In the genomic region with DNA sequence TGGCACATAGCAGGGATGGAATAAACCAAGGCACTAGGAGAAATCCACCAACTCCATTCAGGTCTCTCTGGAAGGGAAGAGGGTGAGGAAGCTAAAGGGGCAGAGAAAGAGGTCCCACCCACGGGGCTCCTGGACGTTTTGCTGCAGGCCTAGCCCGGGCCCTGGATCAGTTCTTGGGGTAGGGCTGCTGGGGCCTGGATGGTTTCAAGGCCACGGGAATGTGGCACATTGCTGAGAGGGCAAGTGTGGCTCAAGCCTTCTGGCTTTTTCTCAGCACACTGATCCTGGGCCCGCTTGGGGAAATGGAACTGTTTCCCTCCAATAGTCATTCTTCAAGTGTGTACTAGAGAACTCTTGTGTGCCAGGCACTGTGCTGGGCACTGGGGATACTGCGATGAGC, we compare ENCODE assay signal across 2 cellular contexts.
TF ChIP-seq lines count a peak whose summit lies in the region.

No MANE protein-coding gene starts in this region.

TF ChIP-seq in SK-N-SH treated with all-trans-retinoic acid at 6 μM for 48 hours, 23 proteins besides CTCF, POLR2A, EP300 and RAD21 (continued from another document):
- TF ChIP-seq, protein P1, sequence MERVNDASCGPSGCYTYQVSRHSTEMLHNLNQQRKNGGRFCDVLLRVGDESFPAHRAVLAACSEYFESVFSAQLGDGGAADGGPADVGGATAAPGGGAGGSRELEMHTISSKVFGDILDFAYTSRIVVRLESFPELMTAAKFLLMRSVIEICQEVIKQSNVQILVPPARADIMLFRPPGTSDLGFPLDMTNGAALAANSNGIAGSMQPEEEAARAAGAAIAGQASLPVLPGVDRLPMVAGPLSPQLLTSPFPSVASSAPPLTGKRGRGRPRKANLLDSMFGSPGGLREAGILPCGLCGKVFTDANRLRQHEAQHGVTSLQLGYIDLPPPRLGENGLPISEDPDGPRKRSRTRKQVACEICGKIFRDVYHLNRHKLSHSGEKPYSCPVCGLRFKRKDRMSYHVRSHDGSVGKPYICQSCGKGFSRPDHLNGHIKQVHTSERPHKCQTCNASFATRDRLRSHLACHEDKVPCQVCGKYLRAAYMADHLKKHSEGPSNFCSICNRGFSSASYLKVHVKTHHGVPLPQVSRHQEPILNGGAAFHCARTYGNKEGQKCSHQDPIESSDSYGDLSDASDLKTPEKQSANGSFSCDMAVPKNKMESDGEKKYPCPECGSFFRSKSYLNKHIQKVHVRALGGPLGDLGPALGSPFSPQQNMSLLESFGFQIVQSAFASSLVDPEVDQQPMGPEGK (CRISPR knock-in tag; IDR thresholded peaks at IDR 0.05; ENCODE audit: borderline replicate concordance), result no peak
- TF ChIP-seq, protein P2, sequence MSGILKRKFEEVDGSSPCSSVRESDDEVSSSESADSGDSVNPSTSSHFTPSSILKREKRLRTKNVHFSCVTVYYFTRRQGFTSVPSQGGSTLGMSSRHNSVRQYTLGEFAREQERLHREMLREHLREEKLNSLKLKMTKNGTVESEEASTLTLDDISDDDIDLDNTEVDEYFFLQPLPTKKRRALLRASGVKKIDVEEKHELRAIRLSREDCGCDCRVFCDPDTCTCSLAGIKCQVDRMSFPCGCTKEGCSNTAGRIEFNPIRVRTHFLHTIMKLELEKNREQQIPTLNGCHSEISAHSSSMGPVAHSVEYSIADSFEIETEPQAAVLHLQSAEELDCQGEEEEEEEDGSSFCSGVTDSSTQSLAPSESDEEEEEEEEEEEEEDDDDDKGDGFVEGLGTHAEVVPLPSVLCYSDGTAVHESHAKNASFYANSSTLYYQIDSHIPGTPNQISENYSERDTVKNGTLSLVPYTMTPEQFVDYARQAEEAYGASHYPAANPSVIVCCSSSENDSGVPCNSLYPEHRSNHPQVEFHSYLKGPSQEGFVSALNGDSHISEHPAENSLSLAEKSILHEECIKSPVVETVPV (CRISPR knock-in tag; IDR thresholded peaks at IDR 0.05), result no peak
- TF ChIP-seq CSDC2 (CRISPR knock-in tag; IDR thresholded peaks at IDR 0.05), result no peak
- TF ChIP-seq, protein P3, sequence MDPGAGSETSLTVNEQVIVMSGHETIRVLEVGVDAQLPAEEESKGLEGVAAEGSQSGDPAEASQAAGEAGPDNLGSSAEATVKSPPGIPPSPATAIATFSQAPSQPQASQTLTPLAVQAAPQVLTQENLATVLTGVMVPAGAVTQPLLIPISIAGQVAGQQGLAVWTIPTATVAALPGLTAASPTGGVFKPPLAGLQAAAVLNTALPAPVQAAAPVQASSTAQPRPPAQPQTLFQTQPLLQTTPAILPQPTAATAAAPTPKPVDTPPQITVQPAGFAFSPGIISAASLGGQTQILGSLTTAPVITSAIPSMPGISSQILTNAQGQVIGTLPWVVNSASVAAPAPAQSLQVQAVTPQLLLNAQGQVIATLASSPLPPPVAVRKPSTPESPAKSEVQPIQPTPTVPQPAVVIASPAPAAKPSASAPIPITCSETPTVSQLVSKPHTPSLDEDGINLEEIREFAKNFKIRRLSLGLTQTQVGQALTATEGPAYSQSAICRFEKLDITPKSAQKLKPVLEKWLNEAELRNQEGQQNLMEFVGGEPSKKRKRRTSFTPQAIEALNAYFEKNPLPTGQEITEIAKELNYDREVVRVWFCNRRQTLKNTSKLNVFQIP (CRISPR knock-in tag; IDR thresholded peaks at IDR 0.05; ENCODE audit: borderline replicate concordance, low read depth), result no peak
- TF ChIP-seq ZFP30 (CRISPR knock-in tag; IDR thresholded peaks at IDR 0.05), result no peak
- TF ChIP-seq TCF4 (CRISPR knock-in tag; IDR thresholded peaks at IDR 0.05; ENCODE audit: borderline replicate concordance), result no peak
- no peak for TF ChIP-seq ZFP3 (CRISPR knock-in tag; IDR thresholded peaks at IDR 0.05)
- no peak for TF ChIP-seq ESRRG (CRISPR knock-in tag; IDR thresholded peaks at IDR 0.05)
- TF ChIP-seq ZNF565 (CRISPR knock-in tag; conservative IDR thresholded peaks at IDR 0.05; ENCODE audit: low read depth), result no peak
- no peak for TF ChIP-seq GLIS3 (CRISPR knock-in tag; IDR thresholded peaks at IDR 0.05)
- no peak for TF ChIP-seq PPARA (CRISPR knock-in tag; IDR thresholded peaks at IDR 0.05; ENCODE audit: borderline replicate concordance)
- no peak for TF ChIP-seq OSR1 (CRISPR knock-in tag; IDR thresholded peaks at IDR 0.05)

TF ChIP-seq in SK-N-SH, 30 proteins besides CTCF, POLR2A, EP300 and RAD21 (continued from another document):
- TF ChIP-seq, protein P4, sequence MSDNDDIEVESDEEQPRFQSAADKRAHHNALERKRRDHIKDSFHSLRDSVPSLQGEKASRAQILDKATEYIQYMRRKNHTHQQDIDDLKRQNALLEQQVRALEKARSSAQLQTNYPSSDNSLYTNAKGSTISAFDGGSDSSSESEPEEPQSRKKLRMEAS (IDR thresholded peaks at IDR 0.05; ENCODE audit: low read depth), result no peak
- TF ChIP-seq GATA2 (CRISPR knock-in tag; IDR thresholded peaks at IDR 0.05) (no peak), FOXM1 (IDR thresholded peaks at IDR 0.05; ENCODE audit: low read depth) (no peak), NRF1 (IDR thresholded peaks at IDR 0.05; ENCODE audit: low read depth, low read length) (no peak), ELF1 (IDR thresholded peaks at IDR 0.05) (no peak), SIN3A (IDR thresholded peaks at IDR 0.05; ENCODE audit: borderline replicate concordance, low read depth, low read length) (no peak), TEAD4 (IDR thresholded peaks at IDR 0.05; ENCODE audit: borderline replicate concordance, insufficient read depth) (no peak), SMC3 (IDR thresholded peaks at IDR 0.05; ENCODE audit: low read depth, low read length) (no peak), TAF1 (IDR thresholded peaks at IDR 0.05; ENCODE audit: borderline replicate concordance, low read depth, low read length) (no peak), MEF2A (IDR thresholded peaks at IDR 0.05; ENCODE audit: borderline replicate concordance, low read depth) (no peak), RCOR1 (IDR thresholded peaks at IDR 0.05; ENCODE audit: low read length) (no peak), FOSL2 (IDR thresholded peaks at IDR 0.05; ENCODE audit: borderline replicate concordance, low read depth) (no peak), GABPA (IDR thresholded peaks at IDR 0.05; ENCODE audit: low read depth) (no peak), EZH2phosphoT487 (IDR thresholded peaks at IDR 0.05; ENCODE audit: borderline replicate concordance, low read depth) (no peak)
- TF ChIP-seq, protein P5, sequence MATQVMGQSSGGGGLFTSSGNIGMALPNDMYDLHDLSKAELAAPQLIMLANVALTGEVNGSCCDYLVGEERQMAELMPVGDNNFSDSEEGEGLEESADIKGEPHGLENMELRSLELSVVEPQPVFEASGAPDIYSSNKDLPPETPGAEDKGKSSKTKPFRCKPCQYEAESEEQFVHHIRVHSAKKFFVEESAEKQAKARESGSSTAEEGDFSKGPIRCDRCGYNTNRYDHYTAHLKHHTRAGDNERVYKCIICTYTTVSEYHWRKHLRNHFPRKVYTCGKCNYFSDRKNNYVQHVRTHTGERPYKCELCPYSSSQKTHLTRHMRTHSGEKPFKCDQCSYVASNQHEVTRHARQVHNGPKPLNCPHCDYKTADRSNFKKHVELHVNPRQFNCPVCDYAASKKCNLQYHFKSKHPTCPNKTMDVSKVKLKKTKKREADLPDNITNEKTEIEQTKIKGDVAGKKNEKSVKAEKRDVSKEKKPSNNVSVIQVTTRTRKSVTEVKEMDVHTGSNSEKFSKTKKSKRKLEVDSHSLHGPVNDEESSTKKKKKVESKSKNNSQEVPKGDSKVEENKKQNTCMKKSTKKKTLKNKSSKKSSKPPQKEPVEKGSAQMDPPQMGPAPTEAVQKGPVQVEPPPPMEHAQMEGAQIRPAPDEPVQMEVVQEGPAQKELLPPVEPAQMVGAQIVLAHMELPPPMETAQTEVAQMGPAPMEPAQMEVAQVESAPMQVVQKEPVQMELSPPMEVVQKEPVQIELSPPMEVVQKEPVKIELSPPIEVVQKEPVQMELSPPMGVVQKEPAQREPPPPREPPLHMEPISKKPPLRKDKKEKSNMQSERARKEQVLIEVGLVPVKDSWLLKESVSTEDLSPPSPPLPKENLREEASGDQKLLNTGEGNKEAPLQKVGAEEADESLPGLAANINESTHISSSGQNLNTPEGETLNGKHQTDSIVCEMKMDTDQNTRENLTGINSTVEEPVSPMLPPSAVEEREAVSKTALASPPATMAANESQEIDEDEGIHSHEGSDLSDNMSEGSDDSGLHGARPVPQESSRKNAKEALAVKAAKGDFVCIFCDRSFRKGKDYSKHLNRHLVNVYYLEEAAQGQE (IDR thresholded peaks at IDR 0.05; ENCODE audit: low read depth, low read length), result no peak
- TF ChIP-seq, protein P6, sequence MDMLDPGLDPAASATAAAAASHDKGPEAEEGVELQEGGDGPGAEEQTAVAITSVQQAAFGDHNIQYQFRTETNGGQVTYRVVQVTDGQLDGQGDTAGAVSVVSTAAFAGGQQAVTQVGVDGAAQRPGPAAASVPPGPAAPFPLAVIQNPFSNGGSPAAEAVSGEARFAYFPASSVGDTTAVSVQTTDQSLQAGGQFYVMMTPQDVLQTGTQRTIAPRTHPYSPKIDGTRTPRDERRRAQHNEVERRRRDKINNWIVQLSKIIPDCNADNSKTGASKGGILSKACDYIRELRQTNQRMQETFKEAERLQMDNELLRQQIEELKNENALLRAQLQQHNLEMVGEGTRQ (IDR thresholded peaks at IDR 0.05; ENCODE audit: borderline replicate concordance, low read depth, low read length), result no peak
TF ChIP-seq in SK-N-SH: peak in this region for 0.
